Comparison of ENCODE assay signal across 8 cellular contexts in genomic region chr13:39777527-39778061, GRCh38.
DNase-seq lines count a peak whose midpoint lies in the region; ATAC-seq, FAIRE-seq and TF ChIP-seq lines count a peak whose summit lies in the region.

No MANE protein-coding gene starts in this region.

- no peaks in the 10 kb centered on the region for H3K9me1 ChIP-seq in endothelial cell of umbilical vein (replicated peaks; ENCODE audit: control insufficient read depth, extremely low read depth, insufficient read depth, low read length)

- H3K4me2 ChIP-seq in endothelial cell of umbilical vein (ENCODE audit: insufficient read depth, low read length), result peak overlapping the region; percentile 37

- POLR2A ChIA-PET in endothelial cell of umbilical vein (lab: Charles Lee), result no interaction called here

- ATAC-seq in T-helper 17 cell (peak; percentile 61), HG02763 (IDR thresholded peaks at IDR 0.05; ENCODE audit: unreplicated experiment) (no peak), GM19463 (IDR thresholded peaks at IDR 0.05; ENCODE audit: unreplicated experiment) (no peak)

- H3K4me1 ChIP-seq in endothelial cell of umbilical vein (ENCODE audit: control insufficient read depth, extremely low read depth, insufficient read depth, low read length), result peaks cover 59% of the 10 kb centered on the region

- H3K9me3 ChIP-seq in T-helper 17 cell (ENCODE audit: control insufficient read depth, low read length, poor library complexity, severe bottlenecking), result no peaks in the 10 kb centered on the region
- H3K9me3 ChIP-seq in endothelial cell of umbilical vein (replicated peaks; ENCODE audit: control insufficient read depth, insufficient read depth, low read length), result no peaks in the 10 kb centered on the region

- dilution Hi-C loops in endothelial cell of umbilical vein (cut with MboI; ENCODE audit: extremely low pct_ligation_motif_present, low sequenced_read_pairs), result no loop called here

- H3K9me3 Mint-ChIP-seq in HFFc6, result peaks cover 10% of the 10 kb centered on the region

- peak; percentile 80 for FAIRE-seq in endothelial cell of umbilical vein (lab: Jason Lieb, UNC)

- H3K4me3 ChIP-seq in endothelial cell of umbilical vein (replicated peaks in 1 of 3; ENCODE audit: insufficient read depth in 1 of 3, low read depth in 1 of 3, low read length in 3 of 3), result no peak overlapping the region

- BruUV-seq in endothelial cell of umbilical vein (replicated peaks; lab: Mats Ljungman, UMichigan), result no TSS peak

- DNase-seq in Caki2 (ENCODE audit: low read depth) (peak; percentile 4), HFFc6 (peak; percentile 97), T-helper 17 cell (no peak), endothelial cell of umbilical vein (ENCODE audit: low read depth, low spot score) (peak; percentile 88)
- peak; percentile 26 for DNase-seq in stimulated activated CD4-positive, alpha-beta T cell treated with anti-CD3 and anti-CD28 coated beads, Interleukin-12 subunit alpha, Interleukin-12 subunit beta, amount 100 ng/mL, for 4 hours
- DNase-seq in effector CD4-positive, alpha-beta T cell, result no peak

- no peaks in the 10 kb centered on the region for H3K36me3 ChIP-seq in endothelial cell of umbilical vein (ENCODE audit: control insufficient read depth in 2 of 2, extremely low read depth in 1 of 2, insufficient read depth in 2 of 2, low read length in 2 of 2)

- peak overlapping the region; percentile 58 for H3K4me3 Mint-ChIP-seq in HFFc6
- no peak overlapping the region for H3K4me3 Mint-ChIP-seq in T-helper 17 cell

- H3K27me3 Mint-ChIP-seq in HFFc6 (ENCODE audit: insufficient read depth) (0 out of 2 replicates have a peak, but pooled peaks cover 1% of the 10 kb centered on the region), T-helper 17 cell (no peaks in the 10 kb centered on the region)

- peak overlapping the region; percentile 86 for H3K27ac Mint-ChIP-seq in HFFc6
- H3K27ac Mint-ChIP-seq in T-helper 17 cell, result peak overlapping the region; percentile 72

- H3K36me3 Mint-ChIP-seq in HFFc6 (ENCODE audit: low read depth) (peaks cover 9% of the 10 kb centered on the region), T-helper 17 cell (ENCODE audit: low read depth) (no peaks in the 10 kb centered on the region)

- peak; percentile 74 for TF ChIP-seq CTCF in HFFc6 (IDR thresholded peaks at IDR 0.05)
- TF ChIP-seq CTCF in endothelial cell of umbilical vein (IDR thresholded peaks at IDR 0.05; ENCODE audit: extremely low read depth in 1 of 2, insufficient read depth in 1 of 2, low read depth in 1 of 2, low read length in 2 of 2), result peak; percentile 51 to 52

- H3K4me1 Mint-ChIP-seq in HFFc6 (ENCODE audit: low read depth) (peaks cover 86% of the 10 kb centered on the region), T-helper 17 cell (peaks cover 25% of the 10 kb centered on the region)

- no peaks in the 10 kb centered on the region for H4K20me1 ChIP-seq in endothelial cell of umbilical vein (replicated peaks; ENCODE audit: control insufficient read depth, extremely low read depth, insufficient read depth, low read length)

- TF ChIP-seq POLR2A in endothelial cell of umbilical vein (IDR thresholded peaks at IDR 0.05; ENCODE audit: low read depth, low read length), result no peak

- H3K79me2 ChIP-seq in endothelial cell of umbilical vein (ENCODE audit: control insufficient read depth, insufficient read depth, low read length), result no peaks in the 10 kb centered on the region

- in situ Hi-C loops in Caki2 (cut with HindIII; ENCODE audit: low pct_unique_long_range_greater_than_20kb, low sequenced_read_pairs), result no loop called here

- H3K9ac ChIP-seq in endothelial cell of umbilical vein (replicated peaks; ENCODE audit: extremely low read depth, insufficient read depth, low read length), result peak overlapping the region; percentile 68

- intact Hi-C loops in endothelial cell of umbilical vein (cut with micrococcal nuclease), result loop anchor here (1.0 to 5.0 kb wide), 11 partner anchors 90 to 904 kb away; no protein-coding TSS in a partner anchor

- peak overlapping the region; percentile 99 for H3K27ac ChIP-seq in endothelial cell of umbilical vein (ENCODE audit: insufficient read depth, low read depth, low read length)

- H2AFZ ChIP-seq in endothelial cell of umbilical vein (ENCODE audit: low read depth, low read length), result no peak overlapping the region

- no peaks in the 10 kb centered on the region for H3K27me3 ChIP-seq in endothelial cell of umbilical vein (ENCODE audit: control insufficient read depth in 2 of 2, insufficient read depth in 2 of 2, low read length in 2 of 2)

- CTCF ChIA-PET in endothelial cell of umbilical vein (lab: Charles Lee), result interaction anchor here (0.6 to 2.7 kb wide), 26 partner anchors 8 to 1000 kb away, joined by 3 to 11 read pairs (median 4); no protein-coding TSS in a partner anchor

TF ChIP-seq in endothelial cell of umbilical vein, 7 proteins besides CTCF, POLR2A, EP300 and RAD21:
- TF ChIP-seq FOS (IDR thresholded peaks at IDR 0.05; ENCODE audit: borderline replicate concordance, insufficient read depth, low read length) (peak; percentile 89), JUN (IDR thresholded peaks at IDR 0.05; ENCODE audit: borderline replicate concordance, insufficient read depth, insufficient read length, low read depth) (peak; percentile 95), EZH2 (IDR thresholded peaks at IDR 0.05; ENCODE audit: borderline replicate concordance, low read depth, low read length, severe bottlenecking) (no peak), MYC (IDR thresholded peaks at IDR 0.05; ENCODE audit: low read depth, low read length) (no peak), GATA2 (IDR thresholded peaks at IDR 0.05; ENCODE audit: insufficient read depth, insufficient read length, low read depth, low read length) (peak; percentile 97), POLR2AphosphoS5 (IDR thresholded peaks at IDR 0.05; ENCODE audit: insufficient read depth, low read depth, low read length) (peak; percentile 70)
- TF ChIP-seq, protein P1, sequence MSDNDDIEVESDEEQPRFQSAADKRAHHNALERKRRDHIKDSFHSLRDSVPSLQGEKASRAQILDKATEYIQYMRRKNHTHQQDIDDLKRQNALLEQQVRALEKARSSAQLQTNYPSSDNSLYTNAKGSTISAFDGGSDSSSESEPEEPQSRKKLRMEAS (IDR thresholded peaks at IDR 0.05; ENCODE audit: insufficient read depth, insufficient read length), result no peak

Comparison
In these comparisons a context has a peak if more than half of its experiments do, and no peak if none do; other contexts are left out.
1. DNase-seq: peak in Caki2 (single experiment), HFFc6 (single experiment), endothelial cell of umbilical vein (single experiment) and stimulated activated CD4-positive, alpha-beta T cell treated with anti-CD3 and anti-CD28 coated beads, Interleukin-12 subunit alpha, Interleukin-12 subunit beta, amount 100 ng/mL, for 4 hours (single experiment); none in T-helper 17 cell (0 of 3) and effector CD4-positive, alpha-beta T cell (single experiment).